In the genomic region with DNA sequence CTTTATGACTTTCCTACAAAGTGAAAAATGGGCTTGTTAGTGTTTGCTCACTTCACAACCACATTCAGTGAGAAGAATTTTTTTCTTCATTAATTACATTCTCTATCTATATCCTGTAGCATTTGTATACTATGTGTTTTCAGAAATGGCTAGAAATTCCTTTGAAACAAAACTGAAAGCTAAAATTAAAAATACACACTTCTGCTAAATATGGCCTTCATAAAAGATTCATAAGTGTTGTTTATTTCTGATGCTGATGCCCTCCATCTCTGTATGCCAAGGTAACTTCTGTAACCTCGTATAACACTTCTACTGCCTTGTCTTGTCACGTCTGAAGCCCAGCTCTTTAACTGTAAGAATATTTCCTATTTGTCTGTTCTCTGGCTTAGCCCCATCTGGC, we compare ENCODE assay signal across 13 cellular contexts. TPM values are rescaled to one million over a fixed set of nuclear protein-coding genes. Genes with fewer than 3 reads are reported as not detected.
DNase-seq lines count a peak whose midpoint lies in the region; ATAC-seq and TF ChIP-seq lines count a peak whose summit lies in the region.
"Had no signal": no experiment of that assay in that cellular context is flagged by ENCODE, and none has a peak within 500 bp of the region (broad histone marks: within the 10 kb centered on the region; RNA-seq: fewer than 3 reads in every experiment).

No MANE protein-coding gene starts in this region.

- H3K9me1 ChIP-seq in IMR-90 (ENCODE audit: insufficient read depth, low read length): peaks cover 2% of the 10 kb centered on the region

- no peaks in the 10 kb centered on the region for H3K36me3 Mint-ChIP-seq in naive B cell

- H3K4me1 ChIP-seq in DND-41 (ENCODE audit: insufficient read depth, low read length): peaks cover 55% of the 10 kb centered on the region
- H3K4me1 ChIP-seq in IMR-90 (ENCODE audit: control insufficient read depth, insufficient read depth, low read length): peaks cover 4% of the 10 kb centered on the region
- peaks cover 53% of the 10 kb centered on the region for H3K4me1 ChIP-seq in OCI-LY7 (ENCODE audit: insufficient read depth, low read length, poor library complexity, severe bottlenecking)
- H3K4me1 ChIP-seq in smooth muscle cell (ENCODE audit: low read depth): no peaks in the 10 kb centered on the region
- peaks cover 5% of the 10 kb centered on the region for H3K4me1 ChIP-seq in left ventricle myocardium inferior

- no peak for TF ChIP-seq RAD21 in IMR-90 (IDR thresholded peaks at IDR 0.05; ENCODE audit: low read length)

- POLR2A ChIA-PET in IMR-90 (lab: Charles Lee; ENCODE audit: unreplicated experiment) (no interaction called here), OCI-LY7 (lab: Charles Lee) (no interaction called here)

- H3K4me2 ChIP-seq in DND-41 (ENCODE audit: insufficient read depth, low read length): no peak overlapping the region
- H3K4me2 ChIP-seq in IMR-90 (ENCODE audit: low read depth, low read length): no peak overlapping the region
- H3K4me2 ChIP-seq in OCI-LY7 (ENCODE audit: low read length): peak overlapping the region; percentile 26
- no peak overlapping the region for H3K4me2 ChIP-seq in smooth muscle cell

- H2AFZ ChIP-seq in DND-41 (ENCODE audit: low read depth, low read length) (0 out of 2 replicates have a peak overlapping the region, but pooled peaks have one; percentile 26), IMR-90 (replicated peaks; ENCODE audit: low read length, poor library complexity) (no peak overlapping the region), OCI-LY7 (ENCODE audit: low read length) (peak overlapping the region; percentile 72; the same call in 1 of the 2 replicates), smooth muscle cell (ENCODE audit: low read depth) (no peak overlapping the region)

- no peak overlapping the region for H3K4me3 ChIP-seq in DND-41 (ENCODE audit: low read depth in 1 of 2, low read length in 2 of 2)
- H3K4me3 ChIP-seq in IMR-90 (ENCODE audit: insufficient read depth, low read depth, low read length): no peak overlapping the region
- no peak overlapping the region for H3K4me3 ChIP-seq in OCI-LY7 (ENCODE audit: low read depth, low read length, poor library complexity, severe bottlenecking)
- no peak overlapping the region for H3K4me3 ChIP-seq in smooth muscle cell
- H3K4me3 ChIP-seq in left ventricle myocardium inferior: no peak overlapping the region

- no peak overlapping the region for H3K18ac ChIP-seq in IMR-90 (ENCODE audit: low read depth, low read length)

- in situ Hi-C loops in IMR-90 (cut with MboI; ENCODE audit: low sequenced_read_pairs): no loop called here

- WGBS in IMR-90 (ENCODE audit: extremely low coverage in 2 of 2, insufficient read length in 1 of 2), 2 experiments: no CpG with 5 or more reads among the region's 2 CpGs
- WGBS in smooth muscle cell (ENCODE audit: low lambda C conversion rate): 90% methylated on average over 2 of the region's 2 CpGs

- peak overlapping the region in 1 of 8 donors; percentile 42 for H3K4me3 Mint-ChIP-seq in naive B cell
- H3K4me3 Mint-ChIP-seq: T-helper 17 cell had no signal

- H4K8ac ChIP-seq in IMR-90 (ENCODE audit: low read depth in 2 of 2, low read length in 2 of 2): no peak overlapping the region

- no peak overlapping the region for H2AK9ac ChIP-seq in IMR-90 (replicated peaks; ENCODE audit: low read depth, low read length, poor library complexity)

- H3K4me1 Mint-ChIP-seq in naive B cell: peaks cover 30 to 43% (median 36%) of the 10 kb centered on the region in 3 donors
- H3K4me1 Mint-ChIP-seq: T-helper 17 cell had no signal

- no peaks in the 10 kb centered on the region for H4K20me1 ChIP-seq in DND-41 (ENCODE audit: insufficient read depth, low read length)
- no peaks in the 10 kb centered on the region for H4K20me1 ChIP-seq in IMR-90 (ENCODE audit: insufficient read depth, low read length)
- no peaks in the 10 kb centered on the region for H4K20me1 ChIP-seq in OCI-LY7 (ENCODE audit: insufficient read depth, low read length)
- H4K20me1 ChIP-seq in smooth muscle cell (ENCODE audit: low read depth): no peaks in the 10 kb centered on the region

- intact Hi-C loops in IMR-90 (cut with micrococcal nuclease): loop anchor here (10.0 kb wide), 2 partner anchors 125 to 1775 kb away; no protein-coding TSS in a partner anchor
- intact Hi-C loops in OCI-LY7 (cut with micrococcal nuclease; ENCODE audit: unreplicated experiment): loop anchor here (5.0 kb wide), 2 partner anchors 57 to 112 kb away; no protein-coding TSS in a partner anchor
- intact Hi-C loops in left ventricle myocardium inferior (cut with micrococcal nuclease): no loop called here

- H2BK120ac ChIP-seq in IMR-90 (ENCODE audit: low read depth, low read length): no peak overlapping the region

- H3K79me2 ChIP-seq in DND-41 (ENCODE audit: insufficient read depth, low read length): no peaks in the 10 kb centered on the region
- no peaks in the 10 kb centered on the region for H3K79me2 ChIP-seq in OCI-LY7 (ENCODE audit: insufficient read depth, low read depth, low read length)
- H3K79me2 ChIP-seq in smooth muscle cell (ENCODE audit: low read depth): no peaks in the 10 kb centered on the region

- TF ChIP-seq POLR2A in IMR-90 (IDR thresholded peaks at IDR 0.05; ENCODE audit: low read depth, low read length): no peak

- DNase-seq in DND-41 (no peak), IMR-90 (no peak), OCI-LY7 (ENCODE audit: low spot score) (no peak), naive B cell (no peak), smooth muscle cell (lab: John Stamatoyannopoulos, UW; ENCODE audit: unreplicated experiment) (no peak), left ventricle myocardium inferior (no peak), NCI-H128 (lab: John Stamatoyannopoulos, UW; ENCODE audit: unreplicated experiment) (no peak)
- no peak for DNase-seq in effector CD4-positive, alpha-beta T cell
- DNase-seq: C1 segment of cervical spinal cord, GOT3, NCI-H2107, SHP77 treated with DMSO at 0.1 percent for 48 hours, T-helper 17 cell had no signal

- no peak overlapping the region for H2BK15ac ChIP-seq in IMR-90 (ENCODE audit: low read depth, low read length)

- H3K9ac ChIP-seq in DND-41 (ENCODE audit: low read depth, low read length): peak overlapping the region; percentile 10; the same call in 1 of the 2 replicates
- H3K9ac ChIP-seq in IMR-90 (ENCODE audit: low read depth, low read length): no peak overlapping the region
- H3K9ac ChIP-seq in smooth muscle cell (ENCODE audit: low read depth): no peak overlapping the region

- H4K91ac ChIP-seq in IMR-90 (ENCODE audit: insufficient read depth, low read depth, low read length): no peak overlapping the region

- no peak overlapping the region for H2BK5ac ChIP-seq in IMR-90 (ENCODE audit: low read depth, low read length, poor library complexity, severe bottlenecking)

- CTCF ChIA-PET in IMR-90 (lab: Yijun Ruan, JAX) (interaction anchor here (0.6 kb wide), 2 partner anchors 24 to 568 kb away, joined by 3 to 4 read pairs; no protein-coding TSS in a partner anchor), OCI-LY7 (lab: Charles Lee; ENCODE audit: unreplicated experiment) (no interaction called here)

- H2BK20ac ChIP-seq in IMR-90 (ENCODE audit: low read depth, low read length): no peak overlapping the region

- no peak overlapping the region for H3K14ac ChIP-seq in IMR-90 (replicated peaks; ENCODE audit: low read depth, low read length)

- TF ChIP-seq CTCF in DND-41 (IDR thresholded peaks at IDR 0.05; ENCODE audit: borderline replicate concordance, extremely low read depth, low read length, poor library complexity, severe bottlenecking): no peak
- TF ChIP-seq CTCF in IMR-90 (conservative IDR thresholded peaks at IDR 0.05; ENCODE audit: low read depth, low read length): no peak
- no peak for TF ChIP-seq CTCF in OCI-LY7 (conservative IDR thresholded peaks at IDR 0.05; ENCODE audit: low read length)
- TF ChIP-seq CTCF in smooth muscle cell (IDR thresholded peaks at IDR 0.05; ENCODE audit: borderline replicate concordance, insufficient read depth, poor library complexity, severe bottlenecking): no peak
- TF ChIP-seq CTCF in left ventricle myocardium inferior (IDR thresholded peaks at IDR 0.05; ENCODE audit: borderline replicate concordance): no peak

- H3K56ac ChIP-seq in IMR-90 (ENCODE audit: extremely low read depth, insufficient read depth, low read length): 0 out of 2 replicates have a peak overlapping the region, but pooled peaks have one; percentile 10

- BruUV-seq in IMR-90 (replicated peaks; lab: Mats Ljungman, UMichigan) (no TSS peak), OCI-LY7 (replicated peaks; lab: Mats Ljungman, UMichigan) (no TSS peak)

- no peaks in the 10 kb centered on the region for H3K27me3 Mint-ChIP-seq in naive B cell

- H3K27me3 ChIP-seq in DND-41 (ENCODE audit: insufficient read depth, low read length, poor library complexity) (no peaks in the 10 kb centered on the region), IMR-90 (ENCODE audit: control insufficient read depth, insufficient read depth, low read length) (peaks cover 2% of the 10 kb centered on the region), smooth muscle cell (ENCODE audit: low read depth) (peaks cover 2% of the 10 kb centered on the region), left ventricle myocardium inferior (ENCODE audit: low read depth) (peaks cover 16% of the 10 kb centered on the region)

- H3K27ac Mint-ChIP-seq in naive B cell: peak overlapping the region in 3 of 6 donors; percentile 25 to 55 (median 47)
- H3K27ac Mint-ChIP-seq: T-helper 17 cell had no signal

- no peak overlapping the region for H3K4ac ChIP-seq in IMR-90 (ENCODE audit: low read depth, low read length)

- peaks cover 0 to 3% (median 0%) of the 10 kb centered on the region in 7 donors for H3K9me3 Mint-ChIP-seq in naive B cell

- no peak for ATAC-seq in DND-41 (ENCODE audit: insufficient read depth, low read depth)
- no peak for ATAC-seq in IMR-90 (ENCODE audit: low read depth)
- ATAC-seq in naive B cell (ENCODE audit: low read depth in 2 of 2): peak; percentile 14 to 37
- ATAC-seq: T-helper 17 cell had no signal

- no peaks in the 10 kb centered on the region for H3K9me2 ChIP-seq in OCI-LY7 (ENCODE audit: insufficient read depth, low read length)

- no peak overlapping the region for H2AK5ac ChIP-seq in IMR-90 (ENCODE audit: low read depth, low read length)

- dilution Hi-C loops in IMR-90 (cut with HindIII; ENCODE audit: low sequenced_read_pairs, unreplicated experiment): no loop called here

- no peak overlapping the region for H3K23ac ChIP-seq in IMR-90 (ENCODE audit: low read depth, low read length)

- H3K36me3 ChIP-seq in DND-41 (ENCODE audit: insufficient read depth, low read length) (no peaks in the 10 kb centered on the region), IMR-90 (ENCODE audit: control insufficient read depth, insufficient read depth, low read length) (no peaks in the 10 kb centered on the region), OCI-LY7 (ENCODE audit: insufficient read depth, low read length) (no peaks in the 10 kb centered on the region), smooth muscle cell (ENCODE audit: low read depth) (no peaks in the 10 kb centered on the region), left ventricle myocardium inferior (no peaks in the 10 kb centered on the region)

- H3K79me1 ChIP-seq in IMR-90 (ENCODE audit: low read depth in 1 of 2, low read length in 2 of 2): no peaks in the 10 kb centered on the region

- peak overlapping the region; percentile 71 for H3K27ac ChIP-seq in DND-41 (ENCODE audit: low read length)
- no peak overlapping the region for H3K27ac ChIP-seq in IMR-90 (ENCODE audit: insufficient read depth, low read length)
- H3K27ac ChIP-seq in OCI-LY7 (ENCODE audit: low read depth, low read length, poor library complexity, severe bottlenecking): peak overlapping the region; percentile 28
- H3K27ac ChIP-seq in smooth muscle cell (ENCODE audit: low read depth): no peak overlapping the region
- no peak overlapping the region for H3K27ac ChIP-seq in left ventricle myocardium inferior (replicated peaks)

- no peaks in the 10 kb centered on the region for H3F3A ChIP-seq in smooth muscle cell (ENCODE audit: low read depth)

- no peak overlapping the region for H4K5ac ChIP-seq in IMR-90 (ENCODE audit: low read depth, low read length)

- no peaks in the 10 kb centered on the region for H3K9me3 ChIP-seq in DND-41 (ENCODE audit: insufficient read depth, low read length, severe bottlenecking)
- H3K9me3 ChIP-seq in IMR-90 (ENCODE audit: control insufficient read depth, insufficient read depth, low read length): no peaks in the 10 kb centered on the region
- no peaks in the 10 kb centered on the region for H3K9me3 ChIP-seq in OCI-LY7 (ENCODE audit: low read length)
- no peaks in the 10 kb centered on the region for H3K9me3 ChIP-seq in smooth muscle cell (replicated peaks; ENCODE audit: low read depth)
- no peaks in the 10 kb centered on the region for H3K9me3 ChIP-seq in left ventricle myocardium inferior (replicated peaks)

RNA-seq across cellular contexts. Expression of a gene that starts 59.8 kb away (rescaled TPM):
- 14.0 and 26.9 TPM in 2 replicates for total RNA-seq in IMR-90 (2012; rRNA removed)
- 25.9 and 30.1 TPM in 2 replicates for polyA plus RNA-seq in IMR-90 (2012; rRNA removed)
- 4.3 and 12.5 TPM in 2 replicates for polyA plus RNA-seq in IMR-90 (2012; cell fraction: cytosol; rRNA removed)
- 7.2 and 17.3 TPM in 2 replicates for polyA plus RNA-seq in IMR-90 (2012; cell fraction: nucleus; rRNA removed; ENCODE audit: low replicate concordance)
- total RNA-seq in OCI-LY7 (2014; rRNA removed; shearing (Covaris generic)): 22.9 and 25.4 TPM in 2 replicates
- 21.1 and 23.3 TPM in 2 replicates for total RNA-seq in OCI-LY7 (2022)
- 100 to 1,000 TPM in 5 of 6 donors, 10 to 100 TPM in 1; 94.5 to 224 (median 158) TPM for polyA plus RNA-seq in naive B cell (ENCODE audit: low read depth in 6 of 6)
- 35.9 and 37.5 TPM in 2 replicates for total RNA-seq in smooth muscle cell
- 18.0 and 36.7 TPM in 2 replicates for polyA plus RNA-seq in smooth muscle cell
- 0.58 TPM for total RNA-seq in left ventricle myocardium inferior

Comparison
In these comparisons a context has a peak if more than half of its experiments do, and no peak if none do; other contexts are left out.
1. ATAC-seq: peak in naive B cell (2 of 2); none in DND-41 (single experiment) and IMR-90 (single experiment).
2. H2AFZ ChIP-seq: peak in DND-41 (single experiment) and OCI-LY7 (single experiment); none in IMR-90 (single experiment) and smooth muscle cell (single experiment).
3. H3K27ac ChIP-seq: peak in DND-41 (single experiment) and OCI-LY7 (single experiment); none in IMR-90 (single experiment), smooth muscle cell (single experiment) and left ventricle myocardium inferior (single experiment).